ENCODE assay signal across 8 cellular contexts in genomic region chr3:72996121-72996472, GRCh38. TPM values are rescaled to one million over a fixed set of nuclear protein-coding genes. Genes with fewer than 3 reads are reported as not detected.
DNase-seq lines count a peak whose midpoint lies in the region; ATAC-seq and TF ChIP-seq lines count a peak whose summit lies in the region.

No MANE protein-coding gene starts in this region.

- H3K36me3 Mint-ChIP-seq in activated CD4-positive, alpha-beta T cell treated with anti-CD3 and anti-CD28 coated beads, Interleukin-2, amount 10 ng/mL, durations not matched to agents 24 days and 14 days (ENCODE audit: low read depth): peaks cover 30% of the 10 kb centered on the region
- H3K36me3 Mint-ChIP-seq in brain: peaks cover 26% of the 10 kb centered on the region

- TF ChIP-seq POLR2A in transverse colon (IDR thresholded peaks at IDR 0.05): no peak

- H3K4me3 ChIP-seq in lower lobe of right lung (peak overlapping the region; percentile 90), transverse colon (peak overlapping the region; percentile 17 to 93 (median 75))

- peak overlapping the region; percentile 89 for H3K4me3 Mint-ChIP-seq in activated CD4-positive, alpha-beta T cell treated with anti-CD3 and anti-CD28 coated beads, Interleukin-2, amount 10 ng/mL, durations not matched to agents 24 days and 14 days
- H3K4me3 Mint-ChIP-seq in brain: peak overlapping the region; percentile 84 to 91 (median 88)

- H3K27me3 Mint-ChIP-seq in activated CD4-positive, alpha-beta T cell treated with anti-CD3 and anti-CD28 coated beads, Interleukin-2, amount 10 ng/mL, durations not matched to agents 24 days and 14 days: no peaks in the 10 kb centered on the region
- peaks cover 4% of the 10 kb centered on the region for H3K27me3 Mint-ChIP-seq in brain

- ATAC-seq in lower lobe of right lung: no peak
- ATAC-seq in HG02973 (IDR thresholded peaks at IDR 0.05; ENCODE audit: unreplicated experiment): no peak

- H3K27ac ChIP-seq in lower lobe of right lung (peak overlapping the region; percentile 95), transverse colon (peak overlapping the region; percentile 96 to 99 (median 98))

- DNase-seq in activated CD4-positive, alpha-beta T cell treated with anti-CD3 and anti-CD28 coated beads, Interleukin-2, amount 10 ng/mL, durations not matched to agents 24 days and 14 days: no peak
- no peak for DNase-seq in activated CD4-positive, alpha-beta T cell treated with anti-CD3 and anti-CD28 coated beads, Interleukin-2, amount 50 U/mL, for 48 hours
- DNase-seq in lower lobe of right lung: peak; percentile 54
- peak; percentile 61 for DNase-seq in transverse colon
- no peak for DNase-seq in kidney tubule cell (ENCODE audit: low spot score)
- no peak for DNase-seq in HuH-7.5 (ENCODE audit: low spot score)

- H3K9me3 Mint-ChIP-seq in activated CD4-positive, alpha-beta T cell treated with anti-CD3 and anti-CD28 coated beads, Interleukin-2, amount 10 ng/mL, durations not matched to agents 24 days and 14 days: no peaks in the 10 kb centered on the region
- H3K9me3 Mint-ChIP-seq in brain: no peaks in the 10 kb centered on the region

- peaks cover 34% of the 10 kb centered on the region for H3K4me1 Mint-ChIP-seq in activated CD4-positive, alpha-beta T cell treated with anti-CD3 and anti-CD28 coated beads, Interleukin-2, amount 10 ng/mL, durations not matched to agents 24 days and 14 days
- H3K4me1 Mint-ChIP-seq in brain: peaks cover 38% of the 10 kb centered on the region

- H3K27me3 ChIP-seq in lower lobe of right lung (ENCODE audit: low read depth) (no peaks in the 10 kb centered on the region), transverse colon (no peaks in the 10 kb centered on the region)

- WGBS in transverse colon (ENCODE audit: low coverage in 1 of 2), 2 donors: 77 to 88% methylated on average over 5 to 20 of the region's 20 CpGs

- no peak for TF ChIP-seq EP300 in transverse colon (IDR thresholded peaks at IDR 0.05; ENCODE audit: low read depth)

- H3K36me3 ChIP-seq in lower lobe of right lung (peaks cover 16% of the 10 kb centered on the region), transverse colon (peaks cover 0 to 8% (median 0%) of the 10 kb centered on the region in 4 donors)

- peak overlapping the region; percentile 89 for H3K27ac Mint-ChIP-seq in activated CD4-positive, alpha-beta T cell treated with anti-CD3 and anti-CD28 coated beads, Interleukin-2, amount 10 ng/mL, durations not matched to agents 24 days and 14 days
- peak overlapping the region; percentile 70 to 96 (median 83) for H3K27ac Mint-ChIP-seq in brain

- H3K4me1 ChIP-seq in lower lobe of right lung (peaks cover 41% of the 10 kb centered on the region), transverse colon (peaks cover 20 to 43% (median 36%) of the 10 kb centered on the region in 4 donors)

- no peak for TF ChIP-seq CTCF in brain (conservative IDR thresholded peaks at IDR 0.05)
- no peak for TF ChIP-seq CTCF in lower lobe of right lung (IDR thresholded peaks at IDR 0.05)
- no peak for TF ChIP-seq CTCF in transverse colon (IDR thresholded peaks at IDR 0.05)

- in situ Hi-C loops in transverse colon (cut with MboI; ENCODE audit: low pct_ligation_motif_present in 1 of 4, low pct_unique_long_range_greater_than_20kb in 1 of 4, low sequenced_read_pairs in 3 of 4): no loop called here

- intact Hi-C loops in activated CD4-positive, alpha-beta T cell treated with anti-CD3 and anti-CD28 coated beads, Interleukin-2, amount 10 ng/mL, durations not matched to agents 24 days and 14 days (cut with micrococcal nuclease): loop anchor here (1.0 to 10.0 kb wide), 3 partner anchors 30 to 1271 kb away; partner anchors contain the start of genes EIF4E3 and SHQ1
- intact Hi-C loops in lower lobe of right lung (cut with DNase I) (no loop called here), transverse colon (cut with DNase I; ENCODE audit: low total_unique reads) (loop anchor here (5.0 kb wide), 2 partner anchors 149 to 1794 kb away; partner anchors contain the start of gene SHQ1)

- no peaks in the 10 kb centered on the region for H3K9me3 ChIP-seq in lower lobe of right lung
- H3K9me3 ChIP-seq in transverse colon: no peaks in the 10 kb centered on the region

RNA-seq across cellular contexts. Expression of gene PPP4R2, which starts 0.5 kb away (rescaled TPM):
- 105 and 107 TPM in 2 replicates for total RNA-seq in activated CD4-positive, alpha-beta T cell treated with anti-CD3 and anti-CD28 coated beads, Interleukin-2, amount 10 ng/mL, durations not matched to agents 24 days and 14 days
- polyA plus RNA-seq in brain (ENCODE audit: insufficient read depth, low read depth, low replicate concordance): 5.6 TPM
- 65.7 TPM for total RNA-seq in lower lobe of right lung
- 10 to 100 TPM; 14.5 to 55.6 (median 36.9) TPM for total RNA-seq in transverse colon

Comparison
In these comparisons a context has a peak if more than half of its experiments do, and no peak if none do; other contexts are left out.
1. DNase-seq: peak in lower lobe of right lung (single experiment) and transverse colon (single experiment); none in activated CD4-positive, alpha-beta T cell treated with anti-CD3 and anti-CD28 coated beads, Interleukin-2, amount 10 ng/mL, durations not matched to agents 24 days and 14 days (single experiment), activated CD4-positive, alpha-beta T cell treated with anti-CD3 and anti-CD28 coated beads, Interleukin-2, amount 50 U/mL, for 48 hours (0 of 2), kidney tubule cell (single experiment) and HuH-7.5 (single experiment).